ENCODE assay signal across 2 cellular contexts in genomic region chr4:127540497-127541026, GRCh38.
TF ChIP-seq lines count a peak whose summit lies in the region.

No MANE protein-coding gene starts in this region.

TF ChIP-seq in GM23338, 12 proteins besides CTCF, POLR2A, EP300 and RAD21 (continued from another document):
- TF ChIP-seq REST (IDR thresholded peaks at IDR 0.05; ENCODE audit: unreplicated experiment), result no peak
- no peak for TF ChIP-seq CREB1 (CRISPR knock-in tag; IDR thresholded peaks at IDR 0.05; ENCODE audit: low read depth)

TF ChIP-seq in H1, 55 proteins besides CTCF, POLR2A, EP300 and RAD21 (continued from another document):
- TF ChIP-seq USF2 (IDR thresholded peaks at IDR 0.05; ENCODE audit: low read length), result no peak
- no peak for TF ChIP-seq CTBP2 (IDR thresholded peaks at IDR 0.05; ENCODE audit: borderline replicate concordance, insufficient read depth, insufficient read length, low read length)
- TF ChIP-seq SP2 (IDR thresholded peaks at IDR 0.05; ENCODE audit: low read length), result no peak
- no peak for TF ChIP-seq BCL11A (IDR thresholded peaks at IDR 0.05; ENCODE audit: low read depth in 2 of 2, low read length in 2 of 2)
- no peak for TF ChIP-seq JUN (IDR thresholded peaks at IDR 0.05; ENCODE audit: low read depth, low read length)
- no peak for TF ChIP-seq HDAC6 (IDR thresholded peaks at IDR 0.05; ENCODE audit: low read depth, low read length)
- TF ChIP-seq CBX5 (IDR thresholded peaks at IDR 0.05; ENCODE audit: low read depth, low read length), result no peak
- TF ChIP-seq RFX5 (IDR thresholded peaks at IDR 0.05; ENCODE audit: borderline replicate concordance, low read depth, low read length), result no peak
- TF ChIP-seq FOSL1 (IDR thresholded peaks at IDR 0.05; ENCODE audit: insufficient read depth, low read depth, low read length), result no peak
- TF ChIP-seq TAF7 (optimal IDR thresholded peaks at IDR 0.05; ENCODE audit: borderline replicate concordance, low read depth, low read length), result no peak
- no peak for TF ChIP-seq TAF1 (IDR thresholded peaks at IDR 0.05; ENCODE audit: low read depth, low read length)
- no peak for TF ChIP-seq SIRT6 (IDR thresholded peaks at IDR 0.05; ENCODE audit: low read length)
